ENCODE assay signal across 29 cellular contexts in genomic region chr7:72099784-72100183, GRCh38.
DNase-seq lines count a peak whose midpoint lies in the region; ATAC-seq and TF ChIP-seq lines count a peak whose summit lies in the region.
"Had no signal": no experiment of that assay in that cellular context is flagged by ENCODE, and none has a peak within 500 bp of the region (broad histone marks: within the 10 kb centered on the region; RNA-seq: fewer than 3 reads in every experiment).

No MANE protein-coding gene starts in this region.

- H3K4me1 ChIP-seq in CD4-positive, alpha-beta memory T cell (ENCODE audit: insufficient read depth, low read length) = no peaks in the 10 kb centered on the region
- H3K4me1 ChIP-seq: upper lobe of right lung had no signal

- no peak overlapping the region for H3K4me3 Mint-ChIP-seq in mesothelial cell of epicardium
- H3K4me3 Mint-ChIP-seq in CD4-positive, alpha-beta memory T cell = no peak overlapping the region
- H3K4me3 Mint-ChIP-seq in activated T-helper 2 cell treated with anti-CD3 and anti-CD28 coated beads, Interferon-gamma antibody, Interleukin-2, Interleukin-4, amounts not matched to agents 10 μg/mL and 5 μg/mL and 100 μg/mL, durations not matched to agents 14 hours and 24 hours and 36 hours (ENCODE audit: low read depth) = no peak overlapping the region
- H3K4me3 Mint-ChIP-seq: activated CD4-positive, alpha-beta T cell treated with anti-CD3 and anti-CD28 coated beads for 36 hours; activated CD8-positive, alpha-beta T cell treated with anti-CD3 and anti-CD28 coated beads, Interleukin-2, amount 10 ng/mL, durations not matched to agents 7 days and 5 days; activated naive CD4-positive, alpha-beta T cell treated with anti-CD3 and anti-CD28 coated beads, Interleukin-2, amount 10 ng/mL, durations not matched to agents 7 days and 5 days; CD14-positive monocyte; H9; stimulated activated naive B cell treated with anti-CD40 and anti-IgM and Interleukin-4, amounts not matched to agents 10 μg/mL and 1 μg/mL and 100 μg/mL, for 72 hours had no signal

- H3K4me1 Mint-ChIP-seq in mesothelial cell of epicardium = peaks cover 4% of the 10 kb centered on the region
- H3K4me1 Mint-ChIP-seq in CD4-positive, alpha-beta memory T cell = no peaks in the 10 kb centered on the region
- no peaks in the 10 kb centered on the region for H3K4me1 Mint-ChIP-seq in activated T-helper 2 cell treated with anti-CD3 and anti-CD28 coated beads, Interferon-gamma antibody, Interleukin-2, Interleukin-4, amounts not matched to agents 10 μg/mL and 5 μg/mL and 100 μg/mL, durations not matched to agents 14 hours and 24 hours and 36 hours (ENCODE audit: low read depth)
- H3K4me1 Mint-ChIP-seq: activated CD4-positive, alpha-beta T cell treated with anti-CD3 and anti-CD28 coated beads for 36 hours; activated naive CD4-positive, alpha-beta T cell treated with anti-CD3 and anti-CD28 coated beads, Interleukin-2, amount 10 ng/mL, durations not matched to agents 7 days and 5 days; stimulated activated naive B cell treated with anti-CD40 and anti-IgM and Interleukin-4, amounts not matched to agents 10 μg/mL and 1 μg/mL and 100 μg/mL, for 72 hours had no signal

- ATAC-seq in HG03378 (IDR thresholded peaks at IDR 0.05; ENCODE audit: unreplicated experiment) (no peak), GM21381 (IDR thresholded peaks at IDR 0.05; ENCODE audit: unreplicated experiment) (no peak)
- ATAC-seq: activated CD4-positive, alpha-beta T cell treated with anti-CD3 and anti-CD28 coated beads for 36 hours; activated CD8-positive, alpha-beta T cell treated with anti-CD3 and anti-CD28 coated beads, Interleukin-2, amount 10 ng/mL, durations not matched to agents 7 days and 5 days; Panc1; stimulated activated naive B cell treated with anti-CD40 and anti-IgM and Interleukin-4, amounts not matched to agents 10 μg/mL and 1 μg/mL and 100 μg/mL, for 72 hours; upper lobe of right lung had no signal

- DNase-seq in AG08395 (ENCODE audit: low spot score) (peak; percentile 65), GM03348 (ENCODE audit: low spot score) (peak; percentile 65), amniotic stem cell (lab: John Stamatoyannopoulos, UW) (peak; percentile 18), mesothelial cell of epicardium (ENCODE audit: low spot score in 2 of 2, unreplicated experiment in 2 of 2) (no peak)
- DNase-seq in CD4-positive, alpha-beta memory T cell = no peak
- no peak for DNase-seq in activated T-helper 2 cell treated with anti-CD3 and anti-CD28 coated beads, Interferon-gamma antibody, Interleukin-2, Interleukin-4, amounts not matched to agents 10 μg/mL and 5 μg/mL and 100 μg/mL, durations not matched to agents 14 hours and 24 hours and 36 hours (ENCODE audit: low spot score)
- DNase-seq: activated CD4-positive, alpha-beta T cell treated with anti-CD3 and anti-CD28 coated beads for 36 hours; activated CD8-positive, alpha-beta T cell treated with anti-CD3 and anti-CD28 coated beads, Interleukin-2, amount 10 ng/mL, durations not matched to agents 7 days and 5 days; activated naive CD4-positive, alpha-beta T cell treated with anti-CD3 and anti-CD28 coated beads, Interleukin-2, amount 10 ng/mL, durations not matched to agents 7 days and 5 days; brain microvascular endothelial cell; Calu3; H9; hypothalamus; KG1; MM.1S; NCI-H1105 treated with DMSO at 0.1 percent for 48 hours; NCI-H1930; NCI-H526; ovary; SIG-M5; stimulated activated naive B cell treated with anti-CD40 and anti-IgM and Interleukin-4, amounts not matched to agents 10 μg/mL and 1 μg/mL and 100 μg/mL, for 72 hours; T1000; upper lobe of right lung had no signal

- no peaks in the 10 kb centered on the region for H3K9me3 ChIP-seq in CD4-positive, alpha-beta memory T cell (ENCODE audit: control insufficient read depth in 1 of 2, low read length in 2 of 2)
- H3K9me3 ChIP-seq: ovary, upper lobe of right lung had no signal

- no peak overlapping the region for H3K27ac ChIP-seq in CD4-positive, alpha-beta memory T cell (ENCODE audit: low read depth, low read length)
- H3K27ac ChIP-seq: brain microvascular endothelial cell, HL-60, ovary, upper lobe of right lung, VCaP had no signal

- H3K36me3 ChIP-seq in CD4-positive, alpha-beta memory T cell (ENCODE audit: insufficient read depth, low read length) = no peaks in the 10 kb centered on the region
- H3K36me3 ChIP-seq: brain microvascular endothelial cell, ovary, upper lobe of right lung had no signal

- no peak for TF ChIP-seq CTCF in mesothelial cell of epicardium (IDR thresholded peaks at IDR 0.05; ENCODE audit: unreplicated experiment)

- CTCF ChIA-PET in CD4-positive, alpha-beta memory T cell (lab: Charles Lee; ENCODE audit: partially characterized antibody) = no interaction called here

- peak overlapping the region; percentile 11 for H3K27ac Mint-ChIP-seq in mesothelial cell of epicardium
- no peak overlapping the region for H3K27ac Mint-ChIP-seq in CD4-positive, alpha-beta memory T cell
- no peak overlapping the region for H3K27ac Mint-ChIP-seq in activated T-helper 2 cell treated with anti-CD3 and anti-CD28 coated beads, Interferon-gamma antibody, Interleukin-2, Interleukin-4, amounts not matched to agents 10 μg/mL and 5 μg/mL and 100 μg/mL, durations not matched to agents 14 hours and 24 hours and 36 hours
- H3K27ac Mint-ChIP-seq: activated CD4-positive, alpha-beta T cell treated with anti-CD3 and anti-CD28 coated beads for 36 hours; activated CD8-positive, alpha-beta T cell treated with anti-CD3 and anti-CD28 coated beads, Interleukin-2, amount 10 ng/mL, durations not matched to agents 7 days and 5 days; activated naive CD4-positive, alpha-beta T cell treated with anti-CD3 and anti-CD28 coated beads, Interleukin-2, amount 10 ng/mL, durations not matched to agents 7 days and 5 days; CD14-positive monocyte; H9; stimulated activated naive B cell treated with anti-CD40 and anti-IgM and Interleukin-4, amounts not matched to agents 10 μg/mL and 1 μg/mL and 100 μg/mL, for 72 hours had no signal

- H3K36me3 Mint-ChIP-seq in mesothelial cell of epicardium = no peaks in the 10 kb centered on the region
- no peaks in the 10 kb centered on the region for H3K36me3 Mint-ChIP-seq in CD4-positive, alpha-beta memory T cell
- H3K36me3 Mint-ChIP-seq in activated T-helper 2 cell treated with anti-CD3 and anti-CD28 coated beads, Interferon-gamma antibody, Interleukin-2, Interleukin-4, amounts not matched to agents 10 μg/mL and 5 μg/mL and 100 μg/mL, durations not matched to agents 14 hours and 24 hours and 36 hours (ENCODE audit: low read depth) = no peaks in the 10 kb centered on the region
- H3K36me3 Mint-ChIP-seq: activated naive CD4-positive, alpha-beta T cell treated with anti-CD3 and anti-CD28 coated beads, Interleukin-2, amount 10 ng/mL, durations not matched to agents 7 days and 5 days; CD14-positive monocyte; stimulated activated naive B cell treated with anti-CD40 and anti-IgM and Interleukin-4, amounts not matched to agents 10 μg/mL and 1 μg/mL and 100 μg/mL, for 72 hours had no signal

- intact Hi-C loops in CD4-positive, alpha-beta memory T cell (cut with micrococcal nuclease) = no loop called here
- intact Hi-C loops in activated T-helper 2 cell treated with anti-CD3 and anti-CD28 coated beads, Interferon-gamma antibody, Interleukin-2, Interleukin-4, amounts not matched to agents 10 μg/mL and 5 μg/mL and 100 μg/mL, durations not matched to agents 14 hours and 24 hours and 36 hours (cut with micrococcal nuclease) = no loop called here

- POLR2A ChIA-PET in CD4-positive, alpha-beta memory T cell (lab: Charles Lee; ENCODE audit: partially characterized antibody) = no interaction called here

- H3K9me3 Mint-ChIP-seq in mesothelial cell of epicardium = no peaks in the 10 kb centered on the region
- peaks cover 0 to 25% (median 13%) of the 10 kb centered on the region in 8 donors for H3K9me3 Mint-ChIP-seq in CD4-positive, alpha-beta memory T cell
- peaks cover 25% of the 10 kb centered on the region for H3K9me3 Mint-ChIP-seq in activated T-helper 2 cell treated with anti-CD3 and anti-CD28 coated beads, Interferon-gamma antibody, Interleukin-2, Interleukin-4, amounts not matched to agents 10 μg/mL and 5 μg/mL and 100 μg/mL, durations not matched to agents 14 hours and 24 hours and 36 hours
- H3K9me3 Mint-ChIP-seq: H9; stimulated activated naive B cell treated with anti-CD40 and anti-IgM and Interleukin-4, amounts not matched to agents 10 μg/mL and 1 μg/mL and 100 μg/mL, for 72 hours had no signal

- H3K4me3 ChIP-seq in CD4-positive, alpha-beta memory T cell (ENCODE audit: low read length in 2 of 2) = no peak overlapping the region
- H3K4me3 ChIP-seq: ovary, upper lobe of right lung had no signal

- H3K27me3 ChIP-seq in CD4-positive, alpha-beta memory T cell (ENCODE audit: insufficient read depth, low read length) = no peaks in the 10 kb centered on the region
- H3K27me3 ChIP-seq: brain microvascular endothelial cell, ovary, upper lobe of right lung had no signal

- peaks cover 13% of the 10 kb centered on the region for H3K27me3 Mint-ChIP-seq in mesothelial cell of epicardium (ENCODE audit: low read depth)
- H3K27me3 Mint-ChIP-seq in CD4-positive, alpha-beta memory T cell = no peaks in the 10 kb centered on the region
- no peaks in the 10 kb centered on the region for H3K27me3 Mint-ChIP-seq in activated T-helper 2 cell treated with anti-CD3 and anti-CD28 coated beads, Interferon-gamma antibody, Interleukin-2, Interleukin-4, amounts not matched to agents 10 μg/mL and 5 μg/mL and 100 μg/mL, durations not matched to agents 14 hours and 24 hours and 36 hours (ENCODE audit: low read depth)
- H3K27me3 Mint-ChIP-seq: activated CD4-positive, alpha-beta T cell treated with anti-CD3 and anti-CD28 coated beads for 36 hours; activated naive CD4-positive, alpha-beta T cell treated with anti-CD3 and anti-CD28 coated beads, Interleukin-2, amount 10 ng/mL, durations not matched to agents 7 days and 5 days; stimulated activated naive B cell treated with anti-CD40 and anti-IgM and Interleukin-4, amounts not matched to agents 10 μg/mL and 1 μg/mL and 100 μg/mL, for 72 hours had no signal

Comparison
In these comparisons a context has a peak if more than half of its experiments do, and no peak if none do; other contexts are left out.
1. DNase-seq: peak in AG08395 (single experiment), GM03348 (single experiment) and amniotic stem cell (single experiment); none in mesothelial cell of epicardium (0 of 2), CD4-positive, alpha-beta memory T cell (0 of 5) and activated T-helper 2 cell treated with anti-CD3 and anti-CD28 coated beads, Interferon-gamma antibody, Interleukin-2, Interleukin-4, amounts not matched to agents 10 μg/mL and 5 μg/mL and 100 μg/mL, durations not matched to agents 14 hours and 24 hours and 36 hours (single experiment).